8 cellular contexts compared by ENCODE assay signal in genomic region chr16:22192261-22193133, GRCh38. TPM values are rescaled to one million over a fixed set of nuclear protein-coding genes. Genes with fewer than 3 reads are reported as not detected.
DNase-seq lines count a peak whose midpoint lies in the region; ATAC-seq and TF ChIP-seq lines count a peak whose summit lies in the region.

No MANE protein-coding gene starts in this region.

- H3K36me3 Mint-ChIP-seq in activated B cell treated with CpG ODN at 0.5 μM for 24 hours (ENCODE audit: low read depth) = peaks cover 5% of the 10 kb centered on the region

- H3K27me3 ChIP-seq in right lobe of liver = no peaks in the 10 kb centered on the region

- POLR2A ChIA-PET in activated B cell treated with CpG ODN at 0.5 μM for 24 hours (lab: Charles Lee) = interaction anchor here (0.6 to 8.8 kb wide), 9 partner anchors 7 to 245 kb away, joined by 3 to 154 read pairs (median 24); partner anchors contain the start of genes EEF2K, MOSMO, POLR3E and UQCRC2

- H3K4me1 ChIP-seq in right lobe of liver = peaks cover 0 to 30% (median 7%) of the 10 kb centered on the region in 4 donors

- no peaks in the 10 kb centered on the region for H3K9me3 ChIP-seq in right lobe of liver

- CTCF ChIA-PET in activated B cell treated with CpG ODN at 0.5 μM for 24 hours (lab: Charles Lee) = interaction anchor here (0.8 to 2.0 kb wide), 3 partner anchors 11 to 104 kb away, joined by 4 to 8 read pairs (median 5); partner anchors contain the start of genes EEF2K and POLR3E

- H3K36me3 ChIP-seq in right lobe of liver = no peaks in the 10 kb centered on the region

- intact Hi-C loops in activated B cell treated with CpG ODN at 0.5 μM for 24 hours (cut with micrococcal nuclease) (loop anchor here (5.0 to 10.0 kb wide), 4 partner anchors 180 to 595 kb away; partner anchors contain the start of genes CDR2 and METTL9), right lobe of liver (cut with DNase I) (no loop called here)

- H3K4me1 Mint-ChIP-seq in activated B cell treated with CpG ODN at 0.5 μM for 24 hours = peaks cover 78% of the 10 kb centered on the region

- peaks cover 2% of the 10 kb centered on the region for H3K27me3 Mint-ChIP-seq in activated B cell treated with CpG ODN at 0.5 μM for 24 hours

- H3K27ac ChIP-seq in right lobe of liver = peak overlapping the region; percentile 87 to 94 (median 93)

- peak overlapping the region; percentile 6 to 44 (median 30) for H3K4me3 ChIP-seq in right lobe of liver

- peak; percentile 50 for TF ChIP-seq POLR2A in right lobe of liver (IDR thresholded peaks at IDR 0.05)

- ATAC-seq in GM19463 (IDR thresholded peaks at IDR 0.05; ENCODE audit: unreplicated experiment) = peak; percentile 17
- peak; percentile 7 for ATAC-seq in activated B cell treated with CpG ODN at 0.5 μM for 24 hours (ENCODE audit: low read depth)
- ATAC-seq in right lobe of liver = peak; percentile 9 to 30 (median 20)
- no peak for ATAC-seq in HG03039 (IDR thresholded peaks at IDR 0.05; ENCODE audit: unreplicated experiment)

- WGBS in right lobe of liver (ENCODE audit: insufficient coverage, low coverage, low lambda C conversion rate, missing lambda C conversion rate) = 17% methylated on average over 11 of the region's 16 CpGs

- peak; percentile 82 for DNase-seq in AG08395 (ENCODE audit: low spot score)
- peak; percentile 23 for DNase-seq in NCI-H1092 (lab: John Stamatoyannopoulos, UW)
- DNase-seq in activated B cell treated with CpG ODN at 0.5 μM for 24 hours = peak; percentile 58
- peak; percentile 92 for DNase-seq in central memory CD4-positive, alpha-beta T cell
- peak; percentile 82 to 90 (median 90) for DNase-seq in right lobe of liver
- DNase-seq in stimulated activated CD4-positive, alpha-beta T cell treated with anti-CD3 and anti-CD28 coated beads, Interleukin-2, amount 100 ng/mL, for 48 hours = peak; percentile 56 to 62

- peak overlapping the region; percentile 100 for H3K27ac Mint-ChIP-seq in activated B cell treated with CpG ODN at 0.5 μM for 24 hours

- H3K4me3 Mint-ChIP-seq in activated B cell treated with CpG ODN at 0.5 μM for 24 hours = peak overlapping the region; percentile 95

- H3K9me3 Mint-ChIP-seq in activated B cell treated with CpG ODN at 0.5 μM for 24 hours = peaks cover 2% of the 10 kb centered on the region

- no peak for TF ChIP-seq CTCF in activated B cell treated with CpG ODN at 0.5 μM for 24 hours (IDR thresholded peaks at IDR 0.05)
- TF ChIP-seq CTCF in right lobe of liver (IDR thresholded peaks at IDR 0.05) = no peak

RNA-seq across cellular contexts. Expression of gene EEF2K, which starts 13.6 kb away (rescaled TPM):
- 26.5 and 29.7 TPM in 2 replicates for total RNA-seq in activated B cell treated with CpG ODN at 0.5 μM for 24 hours
- total RNA-seq in right lobe of liver = 10 to 100 TPM in 5 of 6 experiments, 1 to 10 TPM in 1; 10.0 to 17.5 (median 11.5) TPM

RNA-seq across cellular contexts. Expression of gene SDR42E2, which starts 30.2 kb away (rescaled TPM):
- total RNA-seq in activated B cell treated with CpG ODN at 0.5 μM for 24 hours (0.18 and 0.22 TPM in 2 replicates), right lobe of liver (not detected)

Comparison
In these comparisons a context has a peak if more than half of its experiments do, and no peak if none do; other contexts are left out.
1. DNase-seq: peak in every context shown above with its lines; median percentile 92 in central memory CD4-positive, alpha-beta T cell; 90 in right lobe of liver; 82 in AG08395; 59 in stimulated activated CD4-positive, alpha-beta T cell treated with anti-CD3 and anti-CD28 coated beads, Interleukin-2, amount 100 ng/mL, for 48 hours; 58 in activated B cell treated with CpG ODN at 0.5 μM for 24 hours; 23 in NCI-H1092.